ENCODE assay signal across 8 cellular contexts in the genomic region with DNA sequence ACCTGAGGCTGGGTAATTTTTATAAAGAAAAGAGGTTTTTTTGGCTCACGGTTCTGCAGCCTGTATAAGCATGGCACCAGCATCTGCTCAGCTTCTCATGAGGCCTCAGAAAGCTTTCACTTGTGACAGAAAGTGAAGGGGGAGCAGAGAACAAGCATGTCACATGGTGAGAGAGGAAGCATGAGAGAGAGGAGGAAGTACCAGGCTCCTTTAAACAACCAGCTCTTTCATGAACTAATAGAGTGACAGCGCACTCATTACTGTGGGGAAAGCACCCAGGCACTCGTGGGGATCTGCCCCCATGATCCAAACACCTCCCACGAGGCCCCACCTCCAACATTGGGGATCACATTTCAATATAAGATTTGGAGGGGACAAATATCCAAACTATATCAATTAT.
A peak's percentile ranks its signal among the peaks of the same experiment; 100 is the strongest.
DNase-seq lines count a peak whose midpoint lies in the region; ATAC-seq and TF ChIP-seq lines count a peak whose summit lies in the region.

No MANE protein-coding gene starts in this region.

- TF ChIP-seq CTCF in mucosa of descending colon (IDR thresholded peaks at IDR 0.05), result no peak

- H3K4me1 ChIP-seq in mucosa of descending colon (ENCODE audit: low read depth), result peaks cover 13% of the 10 kb centered on the region

- POLR2A ChIA-PET in activated CD4-positive, alpha-beta memory T cell treated with anti-CD3 and anti-CD28 coated beads for 36 hours (lab: Charles Lee), result no interaction called here

- peak; percentile 87 for ATAC-seq in HG03108 (IDR thresholded peaks at IDR 0.05; ENCODE audit: unreplicated experiment)
- peak; percentile 90 for ATAC-seq in mucosa of descending colon

- H3K27ac Mint-ChIP-seq in activated CD4-positive, alpha-beta memory T cell treated with anti-CD3 and anti-CD28 coated beads for 36 hours, result no peak overlapping the region

- no peaks in the 10 kb centered on the region for H3K36me3 ChIP-seq in mucosa of descending colon (ENCODE audit: low read depth)

- H3K4me3 ChIP-seq in mucosa of descending colon, result no peak overlapping the region

- intact Hi-C loops in activated CD4-positive, alpha-beta memory T cell treated with anti-CD3 and anti-CD28 coated beads for 36 hours (cut with micrococcal nuclease), result no loop called here
- intact Hi-C loops in mucosa of descending colon (cut with DNase I, micrococcal nuclease), result no loop called here

- CTCF ChIA-PET in activated CD4-positive, alpha-beta memory T cell treated with anti-CD3 and anti-CD28 coated beads for 36 hours (lab: Charles Lee), result no interaction called here

- no peak overlapping the region for H3K4me3 Mint-ChIP-seq in activated CD4-positive, alpha-beta memory T cell treated with anti-CD3 and anti-CD28 coated beads for 36 hours

- peaks cover 5% of the 10 kb centered on the region for H3K36me3 Mint-ChIP-seq in activated CD4-positive, alpha-beta memory T cell treated with anti-CD3 and anti-CD28 coated beads for 36 hours

- peaks cover 18% of the 10 kb centered on the region for H3K4me1 Mint-ChIP-seq in activated CD4-positive, alpha-beta memory T cell treated with anti-CD3 and anti-CD28 coated beads for 36 hours (ENCODE audit: low read depth)

- no peaks in the 10 kb centered on the region for H3K9me3 ChIP-seq in mucosa of descending colon

- no peaks in the 10 kb centered on the region for H3K27me3 Mint-ChIP-seq in activated CD4-positive, alpha-beta memory T cell treated with anti-CD3 and anti-CD28 coated beads for 36 hours

- DNase-seq in DMS 273 (lab: John Stamatoyannopoulos, UW; ENCODE audit: unreplicated experiment) (peak; percentile 11), DMS 273 treated with DMSO at 0.1 percent for 48 hours (lab: John Stamatoyannopoulos, UW) (no peak), mucosa of descending colon (peak in 1 of 3 donors; percentile 7), NK-92 (lab: John Stamatoyannopoulos, UW; ENCODE audit: unreplicated experiment) (no peak), hepatic stellate cell (ENCODE audit: low spot score) (no peak), HK-2 (ENCODE audit: unreplicated experiment) (no peak)
- DNase-seq in activated CD4-positive, alpha-beta memory T cell treated with anti-CD3 and anti-CD28 coated beads for 36 hours, result peak; percentile 14

- H3K9me3 Mint-ChIP-seq in activated CD4-positive, alpha-beta memory T cell treated with anti-CD3 and anti-CD28 coated beads for 36 hours, result no peaks in the 10 kb centered on the region

Comparison
In these comparisons a context has a peak if more than half of its experiments do, and no peak if none do; other contexts are left out.
1. DNase-seq: peak in DMS 273 (single experiment) and activated CD4-positive, alpha-beta memory T cell treated with anti-CD3 and anti-CD28 coated beads for 36 hours (single experiment); none in DMS 273 treated with DMSO at 0.1 percent for 48 hours (single experiment), NK-92 (single experiment), hepatic stellate cell (single experiment) and HK-2 (single experiment).